ENCODE assay signal across 16 cellular contexts in genomic region chr6:82959385-82959941, GRCh38.
A peak's percentile ranks its signal among the peaks of the same experiment; 100 is the strongest.
DNase-seq lines count a peak whose midpoint lies in the region; ATAC-seq and TF ChIP-seq lines count a peak whose summit lies in the region.
"Had no signal": no experiment of that assay in that cellular context is flagged by ENCODE, and none has a peak within 500 bp of the region (broad histone marks: within the 10 kb centered on the region; RNA-seq: fewer than 3 reads in every experiment).

No MANE protein-coding gene starts in this region.

- no peaks in the 10 kb centered on the region for H3K9me3 Mint-ChIP-seq in nephron
- H3K9me3 Mint-ChIP-seq in activated CD4-positive, alpha-beta memory T cell treated with anti-CD3 and anti-CD28 coated beads for 36 hours = no peaks in the 10 kb centered on the region
- H3K9me3 Mint-ChIP-seq: CD4-positive, alpha-beta memory T cell had no signal

- H3K4me1 Mint-ChIP-seq in nephron = peaks cover 54% of the 10 kb centered on the region
- no peaks in the 10 kb centered on the region for H3K4me1 Mint-ChIP-seq in activated CD4-positive, alpha-beta memory T cell treated with anti-CD3 and anti-CD28 coated beads for 36 hours (ENCODE audit: low read depth)
- H3K4me1 Mint-ChIP-seq: CD4-positive, alpha-beta memory T cell had no signal

- no peaks in the 10 kb centered on the region for H3F3A ChIP-seq in OCI-LY1 (ENCODE audit: insufficient read depth, low read length)

- CTCF ChIA-PET in activated CD4-positive, alpha-beta memory T cell treated with anti-CD3 and anti-CD28 coated beads for 36 hours (lab: Charles Lee) = no interaction called here

- H3K4me3 ChIP-seq in OCI-LY1 (ENCODE audit: low read depth, low read length, poor library complexity, severe bottlenecking) = no peak overlapping the region
- no peak overlapping the region for H3K4me3 ChIP-seq in fibroblast of lung (replicated peaks in 1 of 4; ENCODE audit: control extremely low read depth in 1 of 4, insufficient read depth in 1 of 4, low read depth in 3 of 4, low read length in 4 of 4)
- H3K4me3 ChIP-seq: stomach had no signal

- POLR2A ChIA-PET in activated CD4-positive, alpha-beta memory T cell treated with anti-CD3 and anti-CD28 coated beads for 36 hours (lab: Charles Lee) = no interaction called here

- H2AFZ ChIP-seq in OCI-LY1 (ENCODE audit: low read length) (no peak overlapping the region), fibroblast of lung (ENCODE audit: low read length) (no peak overlapping the region)

- no peak for TF ChIP-seq CTCF in OCI-LY1 (IDR thresholded peaks at IDR 0.05; ENCODE audit: low read length)
- no peak for TF ChIP-seq CTCF in fibroblast of lung (conservative IDR thresholded peaks at IDR 0.05 in 1 of 2, IDR thresholded peaks at IDR 0.05 in 1 of 2; ENCODE audit: low read depth in 1 of 2, low read length in 2 of 2)
- TF ChIP-seq CTCF in nephron (IDR thresholded peaks at IDR 0.05; ENCODE audit: unreplicated experiment in 3 of 3) = no peak

- peaks cover 21% of the 10 kb centered on the region for H3K36me3 Mint-ChIP-seq in nephron (ENCODE audit: low read depth)
- H3K36me3 Mint-ChIP-seq in activated CD4-positive, alpha-beta memory T cell treated with anti-CD3 and anti-CD28 coated beads for 36 hours = peaks cover 12% of the 10 kb centered on the region

- ATAC-seq in GM21526 (IDR thresholded peaks at IDR 0.05; ENCODE audit: low FRiP score, unreplicated experiment) = no peak
- ATAC-seq: Right ventricle myocardium inferior had no signal

- H3K27ac Mint-ChIP-seq in nephron = peak overlapping the region; percentile 63 to 84 (median 79)
- H3K27ac Mint-ChIP-seq in activated CD4-positive, alpha-beta memory T cell treated with anti-CD3 and anti-CD28 coated beads for 36 hours = no peak overlapping the region
- H3K27ac Mint-ChIP-seq: CD4-positive, alpha-beta memory T cell had no signal

- H4K20me1 ChIP-seq in OCI-LY1 (ENCODE audit: insufficient read depth, low read length) = no peaks in the 10 kb centered on the region
- H4K20me1 ChIP-seq in fibroblast of lung (ENCODE audit: control insufficient read depth, extremely low read depth, insufficient read depth, low read length) = no peaks in the 10 kb centered on the region

- H3K27me3 Mint-ChIP-seq in nephron (ENCODE audit: low read depth) = no peaks in the 10 kb centered on the region
- no peaks in the 10 kb centered on the region for H3K27me3 Mint-ChIP-seq in activated CD4-positive, alpha-beta memory T cell treated with anti-CD3 and anti-CD28 coated beads for 36 hours
- H3K27me3 Mint-ChIP-seq: CD4-positive, alpha-beta memory T cell had no signal

- peak overlapping the region in 2 of 3 experiments; percentile 48 to 82 for H3K4me3 Mint-ChIP-seq in nephron
- H3K4me3 Mint-ChIP-seq in activated CD4-positive, alpha-beta memory T cell treated with anti-CD3 and anti-CD28 coated beads for 36 hours = no peak overlapping the region
- H3K4me3 Mint-ChIP-seq: CD4-positive, alpha-beta memory T cell had no signal

- H3K9me2 ChIP-seq in OCI-LY1 (ENCODE audit: low read depth, low read length) = no peaks in the 10 kb centered on the region

- DNase-seq in ELF-1 (ENCODE audit: low read depth, low spot score) (peak; percentile 83), fibroblast of lung (ENCODE audit: low read depth in 2 of 2) (peak; percentile 11 to 95), hippocampal formation (lab: John Stamatoyannopoulos, UW) (no peak), NCI-H187 (lab: John Stamatoyannopoulos, UW) (no peak)
- no peak for DNase-seq in activated CD4-positive, alpha-beta memory T cell treated with anti-CD3 and anti-CD28 coated beads for 36 hours
- DNase-seq: CD4-positive, alpha-beta memory T cell; effector CD4-positive, alpha-beta T cell; head of caudate nucleus; NCI-H1048; NCI-H526; stimulated activated CD4-positive, alpha-beta T cell treated with anti-CD3 and anti-CD28 coated beads, Interleukin-4, amount 100 ng/mL, for 4 hours; stomach had no signal

- H3K4me1 ChIP-seq in OCI-LY1 (ENCODE audit: insufficient read depth, low read length, severe bottlenecking) (peaks cover 43% of the 10 kb centered on the region), fibroblast of lung (ENCODE audit: control insufficient read depth, extremely low read depth, insufficient read depth, low read length) (peaks cover 16% of the 10 kb centered on the region)
- H3K4me1 ChIP-seq: stomach had no signal

- no peaks in the 10 kb centered on the region for H3K9me3 ChIP-seq in OCI-LY1 (ENCODE audit: low read length)
- H3K9me3 ChIP-seq in fibroblast of lung (ENCODE audit: control insufficient read depth, insufficient read depth, low read depth, low read length) = no peaks in the 10 kb centered on the region
- H3K9me3 ChIP-seq: stomach had no signal

- intact Hi-C loops in activated CD4-positive, alpha-beta memory T cell treated with anti-CD3 and anti-CD28 coated beads for 36 hours (cut with micrococcal nuclease) = no loop called here

- H3K9ac ChIP-seq in OCI-LY1 (ENCODE audit: low read length) = no peak overlapping the region
- no peak overlapping the region for H3K9ac ChIP-seq in fibroblast of lung (ENCODE audit: insufficient read depth, low read length)

- no peaks in the 10 kb centered on the region for H3K79me2 ChIP-seq in OCI-LY1 (ENCODE audit: insufficient read depth, low read length)
- no peaks in the 10 kb centered on the region for H3K79me2 ChIP-seq in fibroblast of lung (ENCODE audit: control insufficient read depth, insufficient read depth, low read length)

- H3K27ac ChIP-seq in OCI-LY1 (ENCODE audit: low read depth, low read length, poor library complexity, severe bottlenecking) = peak overlapping the region; percentile 35
- no peak overlapping the region for H3K27ac ChIP-seq in fibroblast of lung (ENCODE audit: insufficient read depth, low read length)
- H3K27ac ChIP-seq: stomach had no signal

- H3K4me2 ChIP-seq in OCI-LY1 (ENCODE audit: low read length) (no peak overlapping the region), fibroblast of lung (ENCODE audit: extremely low read depth, insufficient read depth, low read length) (no peak overlapping the region)

- H3K36me3 ChIP-seq in OCI-LY1 (ENCODE audit: insufficient read depth, low read length) (peaks cover 13% of the 10 kb centered on the region; the same call in 1 of the 2 replicates), fibroblast of lung (ENCODE audit: control insufficient read depth, insufficient read depth, low read length) (no peaks in the 10 kb centered on the region)

- H3K27me3 ChIP-seq in OCI-LY1 (ENCODE audit: insufficient read depth, low read length) (no peaks in the 10 kb centered on the region), fibroblast of lung (ENCODE audit: control insufficient read depth, insufficient read depth, low read length) (no peaks in the 10 kb centered on the region)
- H3K27me3 ChIP-seq: stomach had no signal

Comparison
In these comparisons a context has a peak if more than half of its experiments do, and no peak if none do; other contexts are left out.
1. DNase-seq: peak in ELF-1 (single experiment) and fibroblast of lung (2 of 2); none in activated CD4-positive, alpha-beta memory T cell treated with anti-CD3 and anti-CD28 coated beads for 36 hours (single experiment), hippocampal formation (0 of 2) and NCI-H187 (0 of 2).